In genomic region chr5:131413605-131414559, GRCh38 we compare ENCODE assay signal across 9 cellular contexts.
DNase-seq lines count a peak whose midpoint lies in the region; ATAC-seq and TF ChIP-seq lines count a peak whose summit lies in the region.
"Had no signal": no experiment of that assay in that cellular context is flagged by ENCODE, and none has a peak within 500 bp of the region (broad histone marks: within the 10 kb centered on the region; RNA-seq: fewer than 3 reads in every experiment).

No MANE protein-coding gene starts in this region.

- H3K27ac ChIP-seq in breast epithelium: no peak overlapping the region

- H3K4me3 ChIP-seq in breast epithelium: no peak overlapping the region

- H3K9me3 Mint-ChIP-seq in IgD-negative memory B cell: peaks cover 0 to 4% (median 1%) of the 10 kb centered on the region in 3 donors
- H3K9me3 Mint-ChIP-seq: HFFc6 had no signal

- H3K27me3 ChIP-seq in breast epithelium: no peaks in the 10 kb centered on the region

- no peaks in the 10 kb centered on the region for H3K27me3 Mint-ChIP-seq in IgD-negative memory B cell

- peak; percentile 47 for ATAC-seq in GM18519 (IDR thresholded peaks at IDR 0.05; ENCODE audit: low FRiP score, unreplicated experiment)
- ATAC-seq in GM21619 (IDR thresholded peaks at IDR 0.05; ENCODE audit: unreplicated experiment): peak; percentile 71

- no peak for TF ChIP-seq CTCF in breast epithelium (IDR thresholded peaks at IDR 0.05)

- DNase-seq in fibroblast of peridontal ligament (ENCODE audit: extremely low read depth) (peak; percentile 54), putamen (ENCODE audit: low spot score) (no peak), mesenteric fat pad (ENCODE audit: low spot score) (no peak), breast epithelium (ENCODE audit: low spot score in 2 of 2) (no peak), NCI-H1105 treated with DMSO at 0.1 percent for 48 hours (lab: John Stamatoyannopoulos, UW) (no peak)
- DNase-seq: HFFc6 had no signal

- peaks cover 5% of the 10 kb centered on the region for H3K36me3 Mint-ChIP-seq in IgD-negative memory B cell

- intact Hi-C loops in breast epithelium (cut with DNase I; ENCODE audit: low total_unique reads): no loop called here

- H3K27ac Mint-ChIP-seq in IgD-negative memory B cell: peak overlapping the region; percentile 9 to 93 (median 64)
- H3K27ac Mint-ChIP-seq: HFFc6 had no signal

- TF ChIP-seq POLR2A in breast epithelium (IDR thresholded peaks at IDR 0.05): no peak

- H3K4me1 Mint-ChIP-seq in IgD-negative memory B cell: peaks cover 21 to 27% (median 22%) of the 10 kb centered on the region in 3 donors

- H3K4me1 ChIP-seq in breast epithelium: no peaks in the 10 kb centered on the region

- no peaks in the 10 kb centered on the region for H3K36me3 ChIP-seq in breast epithelium

- H3K4me3 Mint-ChIP-seq in IgD-negative memory B cell: peak overlapping the region in 1 of 4 donors; percentile 70
- H3K4me3 Mint-ChIP-seq: HFFc6 had no signal

- no peaks in the 10 kb centered on the region for H3K9me3 ChIP-seq in breast epithelium
